1 cellular context compared by ENCODE assay signal in the genomic region with DNA sequence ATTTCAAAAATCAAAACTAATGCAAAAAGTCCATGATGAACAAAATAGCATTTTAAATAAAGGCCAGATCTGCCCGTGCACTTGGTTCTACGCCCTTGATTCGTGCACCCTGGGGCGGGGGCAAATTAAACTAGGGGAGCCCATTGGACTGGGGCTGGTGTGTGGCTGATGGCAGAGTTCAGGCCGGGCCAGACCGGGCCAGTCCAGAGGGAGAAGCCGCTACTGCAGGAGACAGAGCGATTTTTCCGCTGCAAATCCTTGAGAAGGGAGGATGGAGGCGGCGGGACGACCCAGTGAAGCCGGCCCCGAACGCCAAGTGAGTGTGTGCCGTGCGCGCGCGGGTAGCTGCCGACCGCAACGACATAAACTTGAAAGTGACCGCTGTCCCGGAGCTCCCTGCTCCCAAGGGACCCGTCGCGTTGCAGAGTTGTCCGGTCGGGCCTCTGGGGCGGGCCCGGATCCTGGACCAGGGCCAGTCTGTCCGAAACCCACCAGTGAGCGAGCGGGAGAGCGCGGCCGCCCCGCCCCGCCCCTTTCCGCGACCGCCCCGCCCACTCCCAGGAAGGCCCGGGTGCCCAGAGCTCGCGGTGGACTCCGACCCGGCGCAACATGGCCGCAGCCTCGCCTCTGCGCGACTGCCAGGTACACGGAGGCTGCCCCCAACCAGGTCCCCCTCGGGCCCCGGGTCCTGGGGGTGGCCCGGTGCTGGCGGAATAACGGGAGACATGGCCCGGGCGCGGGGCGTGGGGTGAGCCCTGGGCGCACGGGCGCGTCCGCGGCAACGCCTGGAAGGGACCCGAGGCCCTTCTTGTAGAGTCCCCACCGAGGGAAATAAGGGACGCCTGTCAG.
TF ChIP-seq lines count a peak whose summit lies in the region.

Gene TTC38 (plus strand): TSS at position 578 of the 849 bp plus-strand sequence. CDS start 32 bp downstream, at position 610.

TF ChIP-seq in HepG2, 621 proteins besides CTCF, POLR2A, EP300 and RAD21 (continued from another document and continues in another):
- TF ChIP-seq NFAT5 (CRISPR knock-in tag; IDR thresholded peaks at IDR 0.05) (no peak), RNF2 (conservative IDR thresholded peaks at IDR 0.05; ENCODE audit: low read depth) (0 out of 2 replicates have a peak, but pooled peaks have one; percentile 5), HNRNPK (IDR thresholded peaks at IDR 0.05; ENCODE audit: low read depth, low read length, poor library complexity, severe bottlenecking) (no peak), REL (CRISPR knock-in tag; conservative IDR thresholded peaks at IDR 0.05) (peak; percentile 89), ZNF816 (CRISPR knock-in tag; IDR thresholded peaks at IDR 0.05; ENCODE audit: borderline replicate concordance) (0 out of 2 replicates have a peak, but pooled peaks have one; percentile 57), TBX3 (IDR thresholded peaks at IDR 0.05; ENCODE audit: borderline replicate concordance) (no peak), SOX13 (IDR thresholded peaks at IDR 0.05) (no peak), SOX13 (CRISPR knock-in tag; conservative IDR thresholded peaks at IDR 0.05 in 1 of 2, IDR thresholded peaks at IDR 0.05 in 1 of 2) (peak in 1 of 2 experiments; percentile 45; a peak in 1 of 4 replicates), ZNF34 (CRISPR knock-in tag; IDR thresholded peaks at IDR 0.05; ENCODE audit: borderline replicate concordance) (no peak; the same call in 1 of the 2 replicates), HNF4A (CRISPR knock-in tag; IDR thresholded peaks at IDR 0.05) (peak; percentile 70), ZNF367 (CRISPR knock-in tag; IDR thresholded peaks at IDR 0.05; ENCODE audit: borderline replicate concordance) (no peak), TAF1 (CRISPR knock-in tag; IDR thresholded peaks at IDR 0.05) (peak; percentile 93), ZSCAN25 (CRISPR knock-in tag; IDR thresholded peaks at IDR 0.05) (peak; percentile 68; the same call in 1 of the 2 replicates), KLF9 (CRISPR knock-in tag; IDR thresholded peaks at IDR 0.05; ENCODE audit: low read depth) (no peak), ATRX (CRISPR knock-in tag; IDR thresholded peaks at IDR 0.05; ENCODE audit: borderline replicate concordance) (no peak), ZNF7 (CRISPR knock-in tag; IDR thresholded peaks at IDR 0.05) (no peak), U2AF2 (IDR thresholded peaks at IDR 0.05; ENCODE audit: low read depth, low read length) (no peak), ZNF597 (CRISPR knock-in tag; IDR thresholded peaks at IDR 0.05) (no peak), SAP130 (CRISPR knock-in tag; IDR thresholded peaks at IDR 0.05; ENCODE audit: low read depth) (peak; percentile 82), RXRA (CRISPR knock-in tag; IDR thresholded peaks at IDR 0.05) (peak; percentile 92), SYNCRIP (IDR thresholded peaks at IDR 0.05; ENCODE audit: insufficient read depth, low read depth, low read length) (no peak), ZNF3 (CRISPR knock-in tag; IDR thresholded peaks at IDR 0.05) (no peak), ZNF670 (CRISPR knock-in tag; IDR thresholded peaks at IDR 0.05; ENCODE audit: borderline replicate concordance) (no peak), ZNF12 (CRISPR knock-in tag; IDR thresholded peaks at IDR 0.05) (0 out of 2 replicates have a peak, but pooled peaks have one; percentile 61), ELF1 (CRISPR knock-in tag; IDR thresholded peaks at IDR 0.05) (no peak; the same call in 1 of the 2 replicates), MXI1 (IDR thresholded peaks at IDR 0.05; ENCODE audit: borderline replicate concordance, low read depth, low read length) (peak; percentile 67; the same call in 1 of the 3 replicates), KLF15 (CRISPR knock-in tag; IDR thresholded peaks at IDR 0.05; ENCODE audit: borderline replicate concordance) (peak; percentile 70; the same call in 1 of the 2 replicates), POLR2AphosphoS5 (IDR thresholded peaks at IDR 0.05; ENCODE audit: low read depth, low read length) (peak; percentile 81), ELF4 (CRISPR knock-in tag; IDR thresholded peaks at IDR 0.05; ENCODE audit: borderline replicate concordance) (no peak), IKZF5 (CRISPR knock-in tag; IDR thresholded peaks at IDR 0.05) (no peak), ZNF572 (CRISPR knock-in tag; IDR thresholded peaks at IDR 0.05) (no peak), FIP1L1 (IDR thresholded peaks at IDR 0.05; ENCODE audit: borderline replicate concordance, insufficient read depth, low read depth, low read length) (no peak), PCBP1 (IDR thresholded peaks at IDR 0.05; ENCODE audit: borderline replicate concordance, low read depth, low read length) (no peak), ZNF331 (CRISPR knock-in tag; IDR thresholded peaks at IDR 0.05) (0 out of 2 replicates have a peak, but pooled peaks have one; percentile 69), RXRB (CRISPR knock-in tag; IDR thresholded peaks at IDR 0.05; ENCODE audit: borderline replicate concordance) (peak; percentile 74; the same call in 1 of the 2 replicates), MXD1 (CRISPR knock-in tag; IDR thresholded peaks at IDR 0.05) (peak; percentile 65; the same call in 1 of the 2 replicates), NBN (conservative IDR thresholded peaks at IDR 0.05) (no peak), YEATS2 (CRISPR knock-in tag; IDR thresholded peaks at IDR 0.05; ENCODE audit: borderline replicate concordance) (peak; percentile 63; the same call in 1 of the 2 replicates), IKZF4 (CRISPR knock-in tag; IDR thresholded peaks at IDR 0.05; ENCODE audit: borderline replicate concordance, low read depth, not compliant biosample characterization) (no peak)
- TF ChIP-seq, protein P1, sequence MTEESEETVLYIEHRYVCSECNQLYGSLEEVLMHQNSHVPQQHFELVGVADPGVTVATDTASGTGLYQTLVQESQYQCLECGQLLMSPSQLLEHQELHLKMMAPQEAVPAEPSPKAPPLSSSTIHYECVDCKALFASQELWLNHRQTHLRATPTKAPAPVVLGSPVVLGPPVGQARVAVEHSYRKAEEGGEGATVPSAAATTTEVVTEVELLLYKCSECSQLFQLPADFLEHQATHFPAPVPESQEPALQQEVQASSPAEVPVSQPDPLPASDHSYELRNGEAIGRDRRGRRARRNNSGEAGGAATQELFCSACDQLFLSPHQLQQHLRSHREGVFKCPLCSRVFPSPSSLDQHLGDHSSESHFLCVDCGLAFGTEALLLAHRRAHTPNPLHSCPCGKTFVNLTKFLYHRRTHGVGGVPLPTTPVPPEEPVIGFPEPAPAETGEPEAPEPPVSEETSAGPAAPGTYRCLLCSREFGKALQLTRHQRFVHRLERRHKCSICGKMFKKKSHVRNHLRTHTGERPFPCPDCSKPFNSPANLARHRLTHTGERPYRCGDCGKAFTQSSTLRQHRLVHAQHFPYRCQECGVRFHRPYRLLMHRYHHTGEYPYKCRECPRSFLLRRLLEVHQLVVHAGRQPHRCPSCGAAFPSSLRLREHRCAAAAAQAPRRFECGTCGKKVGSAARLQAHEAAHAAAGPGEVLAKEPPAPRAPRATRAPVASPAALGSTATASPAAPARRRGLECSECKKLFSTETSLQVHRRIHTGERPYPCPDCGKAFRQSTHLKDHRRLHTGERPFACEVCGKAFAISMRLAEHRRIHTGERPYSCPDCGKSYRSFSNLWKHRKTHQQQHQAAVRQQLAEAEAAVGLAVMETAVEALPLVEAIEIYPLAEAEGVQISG (CRISPR knock-in tag; IDR thresholded peaks at IDR 0.05), result peak; percentile 51; the same call in 1 of the 2 replicates
- TF ChIP-seq, protein P2, sequence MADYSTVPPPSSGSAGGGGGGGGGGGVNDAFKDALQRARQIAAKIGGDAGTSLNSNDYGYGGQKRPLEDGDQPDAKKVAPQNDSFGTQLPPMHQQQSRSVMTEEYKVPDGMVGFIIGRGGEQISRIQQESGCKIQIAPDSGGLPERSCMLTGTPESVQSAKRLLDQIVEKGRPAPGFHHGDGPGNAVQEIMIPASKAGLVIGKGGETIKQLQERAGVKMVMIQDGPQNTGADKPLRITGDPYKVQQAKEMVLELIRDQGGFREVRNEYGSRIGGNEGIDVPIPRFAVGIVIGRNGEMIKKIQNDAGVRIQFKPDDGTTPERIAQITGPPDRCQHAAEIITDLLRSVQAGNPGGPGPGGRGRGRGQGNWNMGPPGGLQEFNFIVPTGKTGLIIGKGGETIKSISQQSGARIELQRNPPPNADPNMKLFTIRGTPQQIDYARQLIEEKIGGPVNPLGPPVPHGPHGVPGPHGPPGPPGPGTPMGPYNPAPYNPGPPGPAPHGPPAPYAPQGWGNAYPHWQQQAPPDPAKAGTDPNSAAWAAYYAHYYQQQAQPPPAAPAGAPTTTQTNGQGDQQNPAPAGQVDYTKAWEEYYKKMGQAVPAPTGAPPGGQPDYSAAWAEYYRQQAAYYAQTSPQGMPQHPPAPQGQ (CRISPR knock-in tag; IDR thresholded peaks at IDR 0.05; ENCODE audit: borderline replicate concordance), result no peak
- TF ChIP-seq, protein P3, sequence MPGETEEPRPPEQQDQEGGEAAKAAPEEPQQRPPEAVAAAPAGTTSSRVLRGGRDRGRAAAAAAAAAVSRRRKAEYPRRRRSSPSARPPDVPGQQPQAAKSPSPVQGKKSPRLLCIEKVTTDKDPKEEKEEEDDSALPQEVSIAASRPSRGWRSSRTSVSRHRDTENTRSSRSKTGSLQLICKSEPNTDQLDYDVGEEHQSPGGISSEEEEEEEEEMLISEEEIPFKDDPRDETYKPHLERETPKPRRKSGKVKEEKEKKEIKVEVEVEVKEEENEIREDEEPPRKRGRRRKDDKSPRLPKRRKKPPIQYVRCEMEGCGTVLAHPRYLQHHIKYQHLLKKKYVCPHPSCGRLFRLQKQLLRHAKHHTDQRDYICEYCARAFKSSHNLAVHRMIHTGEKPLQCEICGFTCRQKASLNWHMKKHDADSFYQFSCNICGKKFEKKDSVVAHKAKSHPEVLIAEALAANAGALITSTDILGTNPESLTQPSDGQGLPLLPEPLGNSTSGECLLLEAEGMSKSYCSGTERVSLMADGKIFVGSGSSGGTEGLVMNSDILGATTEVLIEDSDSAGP (CRISPR knock-in tag; IDR thresholded peaks at IDR 0.05; ENCODE audit: borderline replicate concordance), result peak; percentile 87; the same call in 1 of the 2 replicates
- TF ChIP-seq, protein P4, sequence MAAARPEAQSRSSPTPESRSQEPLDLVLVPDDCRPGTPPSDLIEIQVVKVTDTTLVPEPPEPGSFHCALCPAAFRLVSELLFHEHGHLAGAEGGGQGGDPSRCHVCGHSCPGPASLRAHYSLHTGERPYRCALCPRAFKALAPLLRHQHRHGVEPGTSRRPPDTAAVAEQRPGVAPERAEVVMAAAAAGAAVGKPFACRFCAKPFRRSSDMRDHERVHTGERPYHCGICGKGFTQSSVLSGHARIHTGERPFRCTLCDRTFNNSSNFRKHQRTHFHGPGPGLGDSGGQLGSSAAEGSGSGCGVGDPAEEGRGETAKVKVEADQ (CRISPR knock-in tag; IDR thresholded peaks at IDR 0.05; ENCODE audit: borderline replicate concordance), result peak; percentile 53; the same call in 1 of the 2 replicates
